In the genomic region with DNA sequence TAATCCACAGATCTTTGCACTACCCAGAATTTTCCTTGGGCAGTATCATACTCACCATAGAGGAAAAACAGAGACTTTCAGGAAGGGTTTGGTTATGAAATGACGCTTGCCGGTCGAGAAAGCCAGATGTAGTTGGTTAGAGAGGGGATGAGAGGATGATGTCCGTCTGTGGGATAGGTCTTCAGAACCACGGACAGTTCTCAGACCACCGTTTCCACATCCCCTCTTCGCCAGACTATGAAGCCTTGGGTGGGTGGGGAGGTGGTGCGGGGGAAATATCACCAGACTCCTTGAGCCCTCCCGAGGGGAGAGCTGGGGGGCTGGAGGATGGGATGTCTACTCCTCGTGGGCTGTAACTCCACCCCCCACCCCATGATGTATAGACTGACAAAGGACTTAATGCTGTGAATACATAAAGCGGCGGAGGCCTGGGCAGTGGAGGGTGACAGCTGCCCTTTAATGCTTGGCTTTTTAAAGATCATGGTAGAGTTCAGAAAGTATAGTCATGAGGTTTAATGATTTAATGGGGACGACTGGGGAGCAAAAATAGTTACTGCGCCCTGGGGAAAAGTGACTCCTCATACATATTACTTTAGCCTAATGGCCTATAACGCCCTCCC, we compare ENCODE assay signal across 15 cellular contexts.
DNase-seq lines count a peak whose midpoint lies in the region; ATAC-seq and TF ChIP-seq lines count a peak whose summit lies in the region.
"Had no signal": no experiment of that assay in that cellular context is flagged by ENCODE, and none has a peak within 500 bp of the region (broad histone marks: within the 10 kb centered on the region; RNA-seq: fewer than 3 reads in every experiment).

No MANE protein-coding gene starts in this region.

- H4K20me1 ChIP-seq in smooth muscle cell (ENCODE audit: low read depth), result no peaks in the 10 kb centered on the region

- WGBS in endodermal cell (ENCODE audit: insufficient coverage in 1 of 2, insufficient read length in 1 of 2), 2 experiments, result 33 to 46% methylated on average over 3 to 12 of the region's 15 CpGs
- WGBS in neuronal stem cell (ENCODE audit: extremely low coverage in 2 of 2, insufficient read length in 2 of 2, insufficient replicate concordance in 1 of 2), 2 donors, result no CpG with 5 or more reads among the region's 15 CpGs
- WGBS in smooth muscle cell (ENCODE audit: low lambda C conversion rate), result 40% methylated on average over 15 of the region's 15 CpGs

- no peak overlapping the region for H2BK120ac ChIP-seq in neuronal stem cell (ENCODE audit: low read depth, low read length)

- H3K27ac ChIP-seq in endodermal cell (ENCODE audit: low read depth, low read length), result no peak overlapping the region
- no peak overlapping the region for H3K27ac ChIP-seq in neuronal stem cell (replicated peaks; ENCODE audit: low read length)
- no peak overlapping the region for H3K27ac ChIP-seq in smooth muscle cell (ENCODE audit: low read depth)
- H3K27ac ChIP-seq: Peyer's patch had no signal

- H2BK15ac ChIP-seq in neuronal stem cell (ENCODE audit: low read length), result no peak overlapping the region

- H3K4me1 Mint-ChIP-seq in endodermal cell, result peaks cover 5% of the 10 kb centered on the region
- no peaks in the 10 kb centered on the region for H3K4me1 Mint-ChIP-seq in activated naive CD4-positive, alpha-beta T cell treated with anti-CD3 and anti-CD28 coated beads for 36 hours (ENCODE audit: low read depth)
- H3K4me1 Mint-ChIP-seq: activated CD4-positive, alpha-beta memory T cell treated with anti-CD3 and anti-CD28 coated beads, Interleukin-2, amount 10 ng/mL, durations not matched to agents 7 days and 5 days; activated naive CD8-positive, alpha-beta T cell treated with anti-CD3 and anti-CD28 coated beads, Interleukin-2, amount 50 U/mL, for 24 hours; central memory CD8-positive, alpha-beta T cell had no signal

- no peaks in the 10 kb centered on the region for H3F3A ChIP-seq in smooth muscle cell (ENCODE audit: low read depth)

- no peak overlapping the region for H3K18ac ChIP-seq in neuronal stem cell (ENCODE audit: low read length)

- no peak overlapping the region for H2AK5ac ChIP-seq in neuronal stem cell (ENCODE audit: low read depth, low read length)

- H3K4me2 ChIP-seq in neuronal stem cell (ENCODE audit: insufficient read depth, low read length, poor library complexity, severe bottlenecking) (no peak overlapping the region), smooth muscle cell (no peak overlapping the region)

- no peak overlapping the region for H3K4ac ChIP-seq in neuronal stem cell (ENCODE audit: low read length)

- no peak overlapping the region for H2AFZ ChIP-seq in neuronal stem cell (ENCODE audit: low read length)
- H2AFZ ChIP-seq in smooth muscle cell (ENCODE audit: low read depth), result no peak overlapping the region

- no peak overlapping the region for H3K4me3 Mint-ChIP-seq in endodermal cell
- H3K4me3 Mint-ChIP-seq in activated naive CD4-positive, alpha-beta T cell treated with anti-CD3 and anti-CD28 coated beads for 36 hours, result no peak overlapping the region
- H3K4me3 Mint-ChIP-seq: activated CD4-positive, alpha-beta memory T cell treated with anti-CD3 and anti-CD28 coated beads, Interleukin-2, amount 10 ng/mL, durations not matched to agents 7 days and 5 days; activated naive CD8-positive, alpha-beta T cell treated with anti-CD3 and anti-CD28 coated beads, Interleukin-2, amount 50 U/mL, for 24 hours; central memory CD8-positive, alpha-beta T cell had no signal

- H3K14ac ChIP-seq in neuronal stem cell (ENCODE audit: low read length), result no peak overlapping the region

- peaks cover 50% of the 10 kb centered on the region for H3K27me3 Mint-ChIP-seq in endodermal cell (ENCODE audit: insufficient read depth)
- H3K27me3 Mint-ChIP-seq in activated naive CD4-positive, alpha-beta T cell treated with anti-CD3 and anti-CD28 coated beads for 36 hours (ENCODE audit: low read depth), result peaks cover 25% of the 10 kb centered on the region

- intact Hi-C loops in activated naive CD4-positive, alpha-beta T cell treated with anti-CD3 and anti-CD28 coated beads for 36 hours (cut with micrococcal nuclease), result no loop called here

- no peak for ATAC-seq in HG03039 (IDR thresholded peaks at IDR 0.05; ENCODE audit: unreplicated experiment)
- ATAC-seq: activated naive CD8-positive, alpha-beta T cell treated with anti-CD3 and anti-CD28 coated beads, Interleukin-2, amount 50 U/mL, for 24 hours had no signal

- no peaks in the 10 kb centered on the region for H3K9me3 Mint-ChIP-seq in endodermal cell
- no peaks in the 10 kb centered on the region for H3K9me3 Mint-ChIP-seq in activated naive CD4-positive, alpha-beta T cell treated with anti-CD3 and anti-CD28 coated beads for 36 hours
- H3K9me3 Mint-ChIP-seq: activated CD4-positive, alpha-beta memory T cell treated with anti-CD3 and anti-CD28 coated beads, Interleukin-2, amount 10 ng/mL, durations not matched to agents 7 days and 5 days; activated naive CD8-positive, alpha-beta T cell treated with anti-CD3 and anti-CD28 coated beads, Interleukin-2, amount 50 U/mL, for 24 hours; central memory CD8-positive, alpha-beta T cell had no signal

- H3K9me3 ChIP-seq in endodermal cell (ENCODE audit: control insufficient read depth, low read length) (no peaks in the 10 kb centered on the region), neuronal stem cell (replicated peaks in 1 of 2; ENCODE audit: control insufficient read depth in 2 of 2, insufficient read depth in 1 of 2, low read depth in 1 of 2, low read length in 2 of 2) (no peaks in the 10 kb centered on the region), smooth muscle cell (replicated peaks; ENCODE audit: low read depth) (no peaks in the 10 kb centered on the region)
- H3K9me3 ChIP-seq: Peyer's patch had no signal

- H3K27me3 ChIP-seq in endodermal cell (ENCODE audit: control insufficient read depth, insufficient read depth, low read length, poor library complexity, severe bottlenecking), result peaks cover 47% of the 10 kb centered on the region
- H3K27me3 ChIP-seq in neuronal stem cell (ENCODE audit: control insufficient read depth in 3 of 3, insufficient read depth in 3 of 3, low read depth in 1 of 3, low read length in 3 of 3), result peaks cover 0 to 16% (median 2%) of the 10 kb centered on the region in 3 experiments
- H3K27me3 ChIP-seq in smooth muscle cell (ENCODE audit: low read depth), result peaks cover 54% of the 10 kb centered on the region
- H3K27me3 ChIP-seq: Peyer's patch had no signal

- H4K8ac ChIP-seq in neuronal stem cell (ENCODE audit: low read depth, low read length), result no peak overlapping the region

- H3K27ac Mint-ChIP-seq in endodermal cell, result no peak overlapping the region
- no peak overlapping the region for H3K27ac Mint-ChIP-seq in activated naive CD4-positive, alpha-beta T cell treated with anti-CD3 and anti-CD28 coated beads for 36 hours
- H3K27ac Mint-ChIP-seq: activated CD4-positive, alpha-beta memory T cell treated with anti-CD3 and anti-CD28 coated beads, Interleukin-2, amount 10 ng/mL, durations not matched to agents 7 days and 5 days; activated naive CD8-positive, alpha-beta T cell treated with anti-CD3 and anti-CD28 coated beads, Interleukin-2, amount 50 U/mL, for 24 hours had no signal

- H3K9ac ChIP-seq in endodermal cell (ENCODE audit: extremely low read depth, low read length, poor library complexity, severe bottlenecking) (no peak overlapping the region), neuronal stem cell (ENCODE audit: low read depth, low read length, poor library complexity) (no peak overlapping the region), smooth muscle cell (ENCODE audit: low read depth) (no peak overlapping the region)

- no peak overlapping the region for H2BK12ac ChIP-seq in neuronal stem cell (ENCODE audit: low read length)

- H3K23ac ChIP-seq in neuronal stem cell (ENCODE audit: low read depth, low read length, poor library complexity), result no peak overlapping the region

- no peaks in the 10 kb centered on the region for H3K36me3 Mint-ChIP-seq in endodermal cell (ENCODE audit: low read depth)
- H3K36me3 Mint-ChIP-seq in activated naive CD4-positive, alpha-beta T cell treated with anti-CD3 and anti-CD28 coated beads for 36 hours (ENCODE audit: low read depth), result no peaks in the 10 kb centered on the region

- CTCF ChIA-PET in activated naive CD4-positive, alpha-beta T cell treated with anti-CD3 and anti-CD28 coated beads for 36 hours (lab: Charles Lee), result no interaction called here

- H3K36me3 ChIP-seq in endodermal cell (ENCODE audit: control insufficient read depth, insufficient read depth, low read length) (no peaks in the 10 kb centered on the region), neuronal stem cell (replicated peaks in 1 of 2; ENCODE audit: control insufficient read depth in 2 of 2, insufficient read depth in 2 of 2, low read length in 2 of 2) (no peaks in the 10 kb centered on the region), smooth muscle cell (ENCODE audit: low read depth) (no peaks in the 10 kb centered on the region)
- H3K36me3 ChIP-seq: Peyer's patch had no signal

- no peaks in the 10 kb centered on the region for H3K79me2 ChIP-seq in smooth muscle cell (ENCODE audit: low read depth)

- H3K4me3 ChIP-seq in endodermal cell (ENCODE audit: low read length) (no peak overlapping the region), neuronal stem cell (ENCODE audit: low read length in 2 of 2) (no peak overlapping the region), smooth muscle cell (no peak overlapping the region)
- H3K4me3 ChIP-seq: Peyer's patch had no signal

- no peak for TF ChIP-seq CTCF in endodermal cell (conservative IDR thresholded peaks at IDR 0.05)
- TF ChIP-seq CTCF in smooth muscle cell (IDR thresholded peaks at IDR 0.05; ENCODE audit: borderline replicate concordance, insufficient read depth, poor library complexity, severe bottlenecking), result no peak

- no peaks in the 10 kb centered on the region for H3K79me1 ChIP-seq in neuronal stem cell (ENCODE audit: low read depth, low read length)

- no peaks in the 10 kb centered on the region for H3K4me1 ChIP-seq in endodermal cell (ENCODE audit: control insufficient read depth, insufficient read depth, low read length)
- H3K4me1 ChIP-seq in neuronal stem cell (ENCODE audit: control insufficient read depth in 2 of 2, insufficient read depth in 1 of 2, low read depth in 1 of 2, low read length in 2 of 2), result no peaks in the 10 kb centered on the region
- no peaks in the 10 kb centered on the region for H3K4me1 ChIP-seq in smooth muscle cell (ENCODE audit: low read depth)
- H3K4me1 ChIP-seq: Peyer's patch had no signal

- DNase-seq in NCI-H82 (lab: John Stamatoyannopoulos, UW) (peak; percentile 38), NCI-H82 treated with DMSO at 0.1 percent for 48 hours (lab: John Stamatoyannopoulos, UW; ENCODE audit: unreplicated experiment) (no peak), OCI-M1 (lab: John Stamatoyannopoulos, UW) (peak; percentile 13), endodermal cell (peak; percentile 83), neuronal stem cell (ENCODE audit: low spot score) (peak; percentile 67), smooth muscle cell (lab: John Stamatoyannopoulos, UW; ENCODE audit: unreplicated experiment) (no peak)
- no peak for DNase-seq in activated naive CD4-positive, alpha-beta T cell treated with anti-CD3 and anti-CD28 coated beads for 36 hours
- DNase-seq: activated CD4-positive, alpha-beta memory T cell treated with anti-CD3 and anti-CD28 coated beads, Interleukin-2, amount 10 ng/mL, durations not matched to agents 7 days and 5 days; activated naive CD8-positive, alpha-beta T cell treated with anti-CD3 and anti-CD28 coated beads, Interleukin-2, amount 50 U/mL, for 24 hours; activated T-cell treated with anti-CD3 and anti-CD28 coated beads, Interleukin-2, amount 50 U/mL, for 48 hours; NCI-H2029 treated with DMSO at 0.1 percent for 48 hours; NCI-H526 treated with DMSO at 0.1 percent for 48 hours; Peyer's patch had no signal

- no peak overlapping the region for H2BK5ac ChIP-seq in neuronal stem cell (ENCODE audit: low read length)

- no peak overlapping the region for H4K91ac ChIP-seq in neuronal stem cell (ENCODE audit: low read depth, low read length, poor library complexity)

Comparison
In these comparisons a context has a peak if more than half of its experiments do, and no peak if none do; other contexts are left out.
1. DNase-seq: peak in NCI-H82 (single experiment), OCI-M1 (single experiment), endodermal cell (single experiment) and neuronal stem cell (single experiment); none in NCI-H82 treated with DMSO at 0.1 percent for 48 hours (single experiment), smooth muscle cell (single experiment) and activated naive CD4-positive, alpha-beta T cell treated with anti-CD3 and anti-CD28 coated beads for 36 hours (single experiment).